Comparison of ENCODE assay signal across 24 cellular contexts in genomic region chr5:88244686-88245085, GRCh38. TPM values are rescaled to one million over a fixed set of nuclear protein-coding genes. Genes with fewer than 3 reads are reported as not detected.
DNase-seq lines count a peak whose midpoint lies in the region; ATAC-seq and TF ChIP-seq lines count a peak whose summit lies in the region.
"Had no signal": no experiment of that assay in that cellular context is flagged by ENCODE, and none has a peak within 500 bp of the region (broad histone marks: within the 10 kb centered on the region; RNA-seq: fewer than 3 reads in every experiment).

No MANE protein-coding gene starts in this region.

- peaks cover 83% of the 10 kb centered on the region for H3K79me2 ChIP-seq in PC-9 (ENCODE audit: low read depth)
- H3K79me2 ChIP-seq in smooth muscle cell (ENCODE audit: low read depth), result peaks cover 52% of the 10 kb centered on the region

- H3K36me3 ChIP-seq in PC-9 (ENCODE audit: low read depth) (peaks cover 21% of the 10 kb centered on the region; the same call in 1 of the 2 replicates), smooth muscle cell (ENCODE audit: low read depth) (no peaks in the 10 kb centered on the region)
- H3K36me3 ChIP-seq: HAP-1, thyroid gland had no signal

- no peaks in the 10 kb centered on the region for H3K27me3 Mint-ChIP-seq in HFFc6 (ENCODE audit: insufficient read depth)
- H3K27me3 Mint-ChIP-seq: activated CD4-positive, alpha-beta memory T cell treated with anti-CD3 and anti-CD28 coated beads for 36 hours; stimulated activated memory B cell treated with anti-CD40 and anti-IgM and Interleukin-4, amounts not matched to agents 10 μg/mL and 1 μg/mL and 100 μg/mL, for 72 hours; T-helper 17 cell had no signal

- no peak overlapping the region for H3K4me3 Mint-ChIP-seq in HFFc6
- H3K4me3 Mint-ChIP-seq: activated CD4-positive, alpha-beta memory T cell treated with anti-CD3 and anti-CD28 coated beads for 36 hours; CD8-positive, alpha-beta T cell; nephron progenitor cell; stimulated activated memory B cell treated with anti-CD40 and anti-IgM and Interleukin-4, amounts not matched to agents 10 μg/mL and 1 μg/mL and 100 μg/mL, for 72 hours; T-helper 17 cell had no signal

- no peaks in the 10 kb centered on the region for H3K9me2 ChIP-seq in PC-9 (ENCODE audit: insufficient read depth)

- peak overlapping the region; percentile 76 for H3K4me2 ChIP-seq in PC-9
- no peak overlapping the region for H3K4me2 ChIP-seq in smooth muscle cell

- H3K9me3 ChIP-seq in PC-9 (ENCODE audit: insufficient read depth, low read depth), result peaks cover 8% of the 10 kb centered on the region; the same call in 1 of the 2 replicates
- no peaks in the 10 kb centered on the region for H3K9me3 ChIP-seq in smooth muscle cell (replicated peaks; ENCODE audit: low read depth)
- H3K9me3 ChIP-seq: HAP-1, left ventricle myocardium inferior, thyroid gland had no signal

- no TSS peak for BruUV-seq in PC-9 (replicated peaks; lab: Mats Ljungman, UMichigan)

- WGBS in smooth muscle cell (ENCODE audit: low lambda C conversion rate), result 66% methylated on average over 2 of the region's 2 CpGs

- no peaks in the 10 kb centered on the region for H4K20me1 ChIP-seq in PC-9 (ENCODE audit: insufficient read depth)
- peaks cover 80% of the 10 kb centered on the region for H4K20me1 ChIP-seq in smooth muscle cell (ENCODE audit: low read depth)

- no peaks in the 10 kb centered on the region for H3K36me3 Mint-ChIP-seq in HFFc6 (ENCODE audit: low read depth)

- peaks cover 11% of the 10 kb centered on the region for H3K4me1 Mint-ChIP-seq in HFFc6 (ENCODE audit: low read depth)
- H3K4me1 Mint-ChIP-seq: nephron progenitor cell had no signal

- no peak overlapping the region for H3K9ac ChIP-seq in smooth muscle cell (ENCODE audit: low read depth)

- peak overlapping the region; percentile 7; the same call in 1 of the 2 replicates for H3K27ac Mint-ChIP-seq in HFFc6
- H3K27ac Mint-ChIP-seq: activated CD4-positive, alpha-beta memory T cell treated with anti-CD3 and anti-CD28 coated beads for 36 hours; CD8-positive, alpha-beta T cell; nephron progenitor cell; stimulated activated memory B cell treated with anti-CD40 and anti-IgM and Interleukin-4, amounts not matched to agents 10 μg/mL and 1 μg/mL and 100 μg/mL, for 72 hours; T-helper 17 cell had no signal

- H3K4me1 ChIP-seq in PC-9 (replicated peaks; ENCODE audit: insufficient read depth) (peaks cover 45% of the 10 kb centered on the region), smooth muscle cell (ENCODE audit: low read depth) (no peaks in the 10 kb centered on the region)
- H3K4me1 ChIP-seq: thyroid gland had no signal

- peak overlapping the region; percentile 44; the same call in 1 of the 2 replicates for H3K4me3 ChIP-seq in PC-9
- H3K4me3 ChIP-seq in smooth muscle cell, result no peak overlapping the region
- H3K4me3 ChIP-seq: HAP-1, left ventricle myocardium inferior, thyroid gland had no signal

- POLR2A ChIA-PET in PC-9 (lab: Charles Lee; ENCODE audit: unreplicated experiment), result no interaction called here

- H3K27me3 ChIP-seq in PC-9 (ENCODE audit: insufficient read depth, low read depth), result no peaks in the 10 kb centered on the region
- no peaks in the 10 kb centered on the region for H3K27me3 ChIP-seq in smooth muscle cell (ENCODE audit: low read depth)
- H3K27me3 ChIP-seq: thyroid gland had no signal

- H2AFZ ChIP-seq in PC-9, result no peak overlapping the region
- no peak overlapping the region for H2AFZ ChIP-seq in smooth muscle cell (ENCODE audit: low read depth)

- intact Hi-C loops in PC-9 (cut with micrococcal nuclease; ENCODE audit: unreplicated experiment), result loop anchor here (2.0 kb wide), 1 partner anchor 24 kb away; the partner anchor contains the start of gene TMEM161B

- H3F3A ChIP-seq in PC-9 (ENCODE audit: insufficient read depth, low read depth), result peaks cover 26% of the 10 kb centered on the region
- H3F3A ChIP-seq in smooth muscle cell (ENCODE audit: low read depth), result no peaks in the 10 kb centered on the region

- no peaks in the 10 kb centered on the region for H3K9me3 Mint-ChIP-seq in HFFc6
- H3K9me3 Mint-ChIP-seq: activated CD4-positive, alpha-beta memory T cell treated with anti-CD3 and anti-CD28 coated beads for 36 hours; CD8-positive, alpha-beta T cell; nephron progenitor cell; stimulated activated memory B cell treated with anti-CD40 and anti-IgM and Interleukin-4, amounts not matched to agents 10 μg/mL and 1 μg/mL and 100 μg/mL, for 72 hours had no signal

- ATAC-seq in GM18498 (IDR thresholded peaks at IDR 0.05; ENCODE audit: unreplicated experiment), result no peak
- ATAC-seq: CD8-positive, alpha-beta T cell; Panc1; stimulated activated memory B cell treated with anti-CD40 and anti-IgM and Interleukin-4, amounts not matched to agents 10 μg/mL and 1 μg/mL and 100 μg/mL, for 72 hours; T-helper 17 cell had no signal

- no peak for TF ChIP-seq CTCF in HFFc6 (IDR thresholded peaks at IDR 0.05)
- no peak for TF ChIP-seq CTCF in PC-9 (conservative IDR thresholded peaks at IDR 0.05)
- TF ChIP-seq CTCF in smooth muscle cell (IDR thresholded peaks at IDR 0.05; ENCODE audit: borderline replicate concordance, insufficient read depth, poor library complexity, severe bottlenecking), result no peak

- CTCF ChIA-PET in PC-9 (lab: Charles Lee), result interaction anchor here (0.6 kb wide), 1 partner anchor 67 kb away, joined by 3 read pairs; no protein-coding TSS in a partner anchor

- DNase-seq in HFFc6, result no peak
- peak; percentile 24 to 91 for DNase-seq in PC-9
- DNase-seq in epithelial cell of prostate (ENCODE audit: low read depth, low spot score), result no peak
- no peak for DNase-seq in smooth muscle cell (lab: John Stamatoyannopoulos, UW; ENCODE audit: unreplicated experiment)
- DNase-seq in NAMALWA (ENCODE audit: low spot score), result no peak
- DNase-seq in DMS79 treated with DMSO at 0.1 percent for 48 hours (lab: John Stamatoyannopoulos, UW), result no peak
- DNase-seq: activated CD4-positive, alpha-beta memory T cell treated with anti-CD3 and anti-CD28 coated beads for 36 hours; activated T-cell treated with anti-CD3 and anti-CD28 coated beads for 4 hours; amniotic stem cell; CD8-positive, alpha-beta T cell; cerebellar nuclear complex; DND-41; effector CD8-positive, alpha-beta T cell; left ventricle myocardium inferior; NCI-H1930; NCI-H345; nephron progenitor cell; posterior cingulate gyrus; T-helper 17 cell; thyroid gland had no signal

- H3K27ac ChIP-seq in PC-9, result peak overlapping the region; percentile 90
- peak overlapping the region; percentile 4 for H3K27ac ChIP-seq in epithelial cell of prostate
- peak overlapping the region; percentile 26 for H3K27ac ChIP-seq in smooth muscle cell (ENCODE audit: low read depth)
- H3K27ac ChIP-seq: left ventricle myocardium inferior, thyroid gland had no signal

RNA-seq across cellular contexts. Expression of gene TMEM161B, which starts 24.0 kb away (rescaled TPM):
- 10 to 100 TPM in 2 of 6 experiments, 1 to 10 TPM in 4; 9.0 to 12.0 (median 9.5) TPM for total RNA-seq in HFFc6 (2021; fragmentation: NEBNext Ultra II Directional; extraction: Animal tissue kit (Norgen Biotek cat#: 25700))
- 17.3 and 24.8 TPM in 2 replicates for total RNA-seq in PC-9 (2021)
- 19.4 and 33.8 TPM in 2 replicates for total RNA-seq in smooth muscle cell
- polyA plus RNA-seq in smooth muscle cell, result 6.3 and 8.2 TPM in 2 replicates

Comparison
In these comparisons a context has a peak if more than half of its experiments do, and no peak if none do; other contexts are left out.
1. DNase-seq: peak in PC-9 (2 of 2); none in HFFc6 (single experiment), epithelial cell of prostate (single experiment), smooth muscle cell (single experiment), NAMALWA (single experiment) and DMS79 treated with DMSO at 0.1 percent for 48 hours (single experiment).
2. H3K27ac ChIP-seq: peak in every context shown above with its lines; median percentile 90 in PC-9; 26 in smooth muscle cell; 4 in epithelial cell of prostate.